Comparison of ENCODE assay signal across 4 cellular contexts in genomic region chr4:149755969-149756368, GRCh38. TPM values are rescaled to one million over a fixed set of nuclear protein-coding genes. Genes with fewer than 3 reads are reported as not detected.
"Had no signal": no experiment of that assay in that cellular context is flagged by ENCODE, and none has a peak within 500 bp of the region (broad histone marks: within the 10 kb centered on the region; RNA-seq: fewer than 3 reads in every experiment).

No MANE protein-coding gene starts in this region.

- H3K4me3 ChIP-seq: GM12878 had no signal

- DNase-seq: GDM1, GF-D8 had no signal

- ATAC-seq: GM12878 had no signal

RNA-seq across cellular contexts. Expression of gene IQCM, which starts 59.7 kb away (rescaled TPM):
- total RNA-seq: G401, GM12878 had no signal
